In genomic region chr12:111184161-111184560, GRCh38 we compare ENCODE assay signal across 24 cellular contexts.
"Had no signal": no experiment of that assay in that cellular context is flagged by ENCODE, and none has a peak within 500 bp of the region (broad histone marks: within the 10 kb centered on the region; RNA-seq: fewer than 3 reads in every experiment).

No MANE protein-coding gene starts in this region.

- H3K9me3 Mint-ChIP-seq: dendritic cell treated with granulocyte-macrophage colony-stimulating factor and Interleukin-4, amounts not matched to agents 40 ng/mL and 50 ng/mL, for 4 days; effector memory CD8-positive, alpha-beta T cell; endodermal cell had no signal

- H3K27ac Mint-ChIP-seq: dendritic cell treated with granulocyte-macrophage colony-stimulating factor and Interleukin-4, amounts not matched to agents 40 ng/mL and 50 ng/mL, for 4 days; effector memory CD8-positive, alpha-beta T cell; endodermal cell had no signal

- H3K4me2 ChIP-seq: hepatocyte had no signal

- H3K4me1 ChIP-seq: colonic mucosa, foreskin keratinocyte, gastrocnemius medialis had no signal

- H3K4me3 ChIP-seq: colonic mucosa, coronary artery, dorsolateral prefrontal cortex, esophagus muscularis mucosa, esophagus squamous epithelium, gastrocnemius medialis, gastroesophageal sphincter, heart left ventricle, heart right ventricle, hepatocyte had no signal

- H3K79me2 ChIP-seq: hepatocyte had no signal

- H3K36me3 ChIP-seq: colonic mucosa, esophagus muscularis mucosa, esophagus squamous epithelium, gastrocnemius medialis, gastroesophageal sphincter, heart left ventricle, heart right ventricle had no signal

- DNase-seq: colonic mucosa; cortex of kidney; dermis blood vessel endothelial cell; dorsolateral prefrontal cortex; effector CD4-positive, alpha-beta T cell; effector CD8-positive, alpha-beta T cell; effector memory CD4-positive, alpha-beta T cell; effector memory CD8-positive, alpha-beta T cell; endodermal cell; erythroblast; esophagus squamous epithelium; foreskin fibroblast; foreskin keratinocyte; foreskin melanocyte; gastrocnemius medialis; head of caudate nucleus; heart left ventricle; heart right ventricle had no signal

- H3K4me3 Mint-ChIP-seq: dendritic cell treated with granulocyte-macrophage colony-stimulating factor and Interleukin-4, amounts not matched to agents 40 ng/mL and 50 ng/mL, for 4 days; effector memory CD8-positive, alpha-beta T cell; endodermal cell had no signal

- H3K9me3 ChIP-seq: colonic mucosa, esophagus muscularis mucosa, esophagus squamous epithelium, gastrocnemius medialis, gastroesophageal sphincter, heart left ventricle, heart right ventricle had no signal

- H3K27me3 ChIP-seq: colonic mucosa, hepatocyte had no signal

- H3K27ac ChIP-seq: colonic mucosa, coronary artery, dorsolateral prefrontal cortex, epithelial cell of prostate, esophagus muscularis mucosa, esophagus squamous epithelium, foreskin keratinocyte, gastrocnemius medialis, gastroesophageal sphincter, heart left ventricle, heart right ventricle, hepatocyte had no signal

- H2AFZ ChIP-seq: hepatocyte had no signal
